Comparison of ENCODE assay signal across 8 cellular contexts in genomic region chr17:37610041-37610420, GRCh38. TPM values are rescaled to one million over a fixed set of nuclear protein-coding genes. Genes with fewer than 3 reads are reported as not detected.
DNase-seq lines count a peak whose midpoint lies in the region; ATAC-seq and TF ChIP-seq lines count a peak whose summit lies in the region.
"Not testable (repeated sequence)": the region's sequence is repeated elsewhere in the genome, so short reads cannot be mapped to it uniquely, and the experiment has no call there.

No MANE protein-coding gene starts in this region.

- H3K4me3 ChIP-seq in HUES48 (ENCODE audit: low read depth, low read length): peak overlapping the region; percentile 57
- H3K4me3 ChIP-seq in SK-N-MC: peak overlapping the region; percentile 85
- peak overlapping the region; percentile 32; the same call in 1 of the 2 replicates for H3K4me3 ChIP-seq in iPS-18c (ENCODE audit: insufficient read depth, low read depth, low read length)
- peak overlapping the region; percentile 70 to 81 for H3K4me3 ChIP-seq in stomach smooth muscle (ENCODE audit: low read length in 2 of 2)

- DNase-seq in SK-N-MC (ENCODE audit: low read depth, low spot score); effector memory CD8-positive, alpha-beta T cell; neural crest cell (ENCODE audit: low read depth, low spot score): not testable (repeated sequence)

- peak overlapping the region; percentile 92 for H3K4me3 Mint-ChIP-seq in activated naive CD8-positive, alpha-beta T cell
- peak overlapping the region; percentile 83 to 93 for H3K4me3 Mint-ChIP-seq in effector memory CD8-positive, alpha-beta T cell
- H3K4me3 Mint-ChIP-seq in neural crest cell: peak overlapping the region; percentile 99

- not testable (repeated sequence) for H3K27me3 Mint-ChIP-seq in activated naive CD8-positive, alpha-beta T cell; effector memory CD8-positive, alpha-beta T cell; neural crest cell (ENCODE audit: low read depth)

- not testable (repeated sequence) for TF ChIP-seq CTCF in C4-2B (conservative IDR thresholded peaks at IDR 0.05); neural crest cell (conservative IDR thresholded peaks at IDR 0.05)

- H3K27me3 ChIP-seq in HUES48 (ENCODE audit: control insufficient read depth, insufficient read depth, low read length); stomach smooth muscle (ENCODE audit: control insufficient read depth in 1 of 2, insufficient read depth in 2 of 2, low read length in 2 of 2): not testable (repeated sequence)

- not testable (repeated sequence) for ATAC-seq in effector memory CD8-positive, alpha-beta T cell (replicated peaks)

- H3K4me1 ChIP-seq in HUES48 (ENCODE audit: control insufficient read depth, insufficient read depth, low read length): peaks cover 15% of the 10 kb centered on the region
- H3K4me1 ChIP-seq in stomach smooth muscle (ENCODE audit: control insufficient read depth, insufficient read depth, low read length): not testable (repeated sequence)

- not testable (repeated sequence) for H3K9me3 Mint-ChIP-seq in activated naive CD8-positive, alpha-beta T cell (ENCODE audit: low read depth); effector memory CD8-positive, alpha-beta T cell; neural crest cell

- H3K36me3 ChIP-seq in HUES48 (ENCODE audit: control insufficient read depth, insufficient read depth, low read length) (peaks cover 28% of the 10 kb centered on the region), SK-N-MC (ENCODE audit: insufficient read depth, low read length) (peaks cover 33% of the 10 kb centered on the region)
- H3K36me3 ChIP-seq in stomach smooth muscle (ENCODE audit: control insufficient read depth in 2 of 2, insufficient read depth in 2 of 2, low read length in 2 of 2): not testable (repeated sequence)

- peak overlapping the region; percentile 94 for H3K27ac Mint-ChIP-seq in activated naive CD8-positive, alpha-beta T cell
- peak overlapping the region; percentile 93 to 95 for H3K27ac Mint-ChIP-seq in effector memory CD8-positive, alpha-beta T cell
- H3K27ac Mint-ChIP-seq in neural crest cell (ENCODE audit: unreplicated experiment): peak overlapping the region; percentile 99

- not testable (repeated sequence) for H3K36me3 Mint-ChIP-seq in activated naive CD8-positive, alpha-beta T cell
- H3K36me3 Mint-ChIP-seq in effector memory CD8-positive, alpha-beta T cell (ENCODE audit: insufficient read depth): peaks cover 17% of the 10 kb centered on the region
- H3K36me3 Mint-ChIP-seq in neural crest cell (ENCODE audit: low read depth): peaks cover 21% of the 10 kb centered on the region

- not testable (repeated sequence) for H3K9me3 ChIP-seq in HUES48 (ENCODE audit: control insufficient read depth, insufficient read depth, low read length); SK-N-MC (ENCODE audit: low read depth, low read length); iPS-18c (ENCODE audit: control insufficient read depth, insufficient read depth, low read length); stomach smooth muscle (ENCODE audit: control insufficient read depth in 2 of 2, low read length in 2 of 2)

- peak overlapping the region; percentile 91 for H3K27ac ChIP-seq in C4-2B
- peak overlapping the region; percentile 88 for H3K27ac ChIP-seq in HUES48 (ENCODE audit: low read depth, low read length)
- H3K27ac ChIP-seq in SK-N-MC: peak overlapping the region; percentile 92
- H3K27ac ChIP-seq in stomach smooth muscle (ENCODE audit: low read length): peak overlapping the region; percentile 83

- H3K9ac ChIP-seq in HUES48 (ENCODE audit: low read depth, low read length): peak overlapping the region; percentile 75; the same call in 1 of the 2 replicates
- H3K9ac ChIP-seq in SK-N-MC (ENCODE audit: insufficient read length): peak overlapping the region; percentile 87
- H3K9ac ChIP-seq in stomach smooth muscle (ENCODE audit: low read length in 2 of 2): peak overlapping the region; percentile 77 to 85

- peaks cover 43% of the 10 kb centered on the region for H3K4me1 Mint-ChIP-seq in activated naive CD8-positive, alpha-beta T cell (ENCODE audit: low read depth)
- H3K4me1 Mint-ChIP-seq in effector memory CD8-positive, alpha-beta T cell (ENCODE audit: low read depth in 2 of 2): peaks cover 13 to 32% of the 10 kb centered on the region in 2 donors
- H3K4me1 Mint-ChIP-seq in neural crest cell: peaks cover 33% of the 10 kb centered on the region

RNA-seq across cellular contexts. Expression of gene SYNRG, which starts 0.8 kb away (rescaled TPM):
- 43.0 and 50.6 TPM in 2 replicates for total RNA-seq in neural crest cell

RNA-seq across cellular contexts. Expression of gene DDX52, which starts 33.2 kb away (rescaled TPM):
- total RNA-seq in neural crest cell: 56.4 and 58.0 TPM in 2 replicates

Comparison
In these comparisons a context has a peak if more than half of its experiments do, and no peak if none do; other contexts are left out.
1. H3K4me3 ChIP-seq: peak in every context shown above with its lines; median percentile 85 in SK-N-MC; 76 in stomach smooth muscle; 57 in HUES48; 32 in iPS-18c.